ENCODE assay signal across 13 cellular contexts in genomic region chr6:74534485-74535211, GRCh38.
DNase-seq lines count a peak whose midpoint lies in the region; ATAC-seq, FAIRE-seq and TF ChIP-seq lines count a peak whose summit lies in the region.
"Had no signal": no experiment of that assay in that cellular context is flagged by ENCODE, and none has a peak within 500 bp of the region (broad histone marks: within the 10 kb centered on the region; RNA-seq: fewer than 3 reads in every experiment).

No MANE protein-coding gene starts in this region.

- no peak overlapping the region for H3K9ac ChIP-seq in mammary epithelial cell (ENCODE audit: insufficient read depth, low read length)

- TF ChIP-seq CTCF in right atrium auricular region (IDR thresholded peaks at IDR 0.05) (no peak), mammary epithelial cell (conservative IDR thresholded peaks at IDR 0.05 in 1 of 2, IDR thresholded peaks at IDR 0.05 in 1 of 2; ENCODE audit: extremely low read depth in 1 of 2, insufficient read depth in 1 of 2, low read depth in 1 of 2, low read length in 2 of 2) (no peak), PC-9 (conservative IDR thresholded peaks at IDR 0.05) (no peak)

- H3F3A ChIP-seq in PC-9 (ENCODE audit: insufficient read depth, low read depth): no peaks in the 10 kb centered on the region

- H3K9me3 ChIP-seq in right atrium auricular region (peaks cover 0 to 13% of the 10 kb centered on the region in 2 donors), mammary epithelial cell (replicated peaks; ENCODE audit: insufficient read depth, low read length) (no peaks in the 10 kb centered on the region), PC-9 (ENCODE audit: insufficient read depth, low read depth) (no peaks in the 10 kb centered on the region)
- H3K9me3 ChIP-seq: lower lobe of right lung had no signal

- TF ChIP-seq POLR2A in GM12892 (IDR thresholded peaks at IDR 0.05; ENCODE audit: low read depth, low read length): no peak

- intact Hi-C loops in Right ventricle myocardium superior (cut with DNase I): no loop called here
- intact Hi-C loops in mammary epithelial cell (cut with micrococcal nuclease): no loop called here
- intact Hi-C loops in PC-9 (cut with micrococcal nuclease; ENCODE audit: unreplicated experiment): no loop called here

- no peaks in the 10 kb centered on the region for H3K9me2 ChIP-seq in PC-9 (ENCODE audit: insufficient read depth)

- no peak for FAIRE-seq in GM12892 (lab: Jason Lieb, UNC)
- FAIRE-seq: urothelium cell line had no signal

- no peaks in the 10 kb centered on the region for H3K27me3 ChIP-seq in right atrium auricular region
- H3K27me3 ChIP-seq in mammary epithelial cell (ENCODE audit: insufficient read depth, low read length): no peaks in the 10 kb centered on the region
- no peaks in the 10 kb centered on the region for H3K27me3 ChIP-seq in PC-9 (ENCODE audit: insufficient read depth, low read depth)

- in situ Hi-C loops in mammary epithelial cell (cut with MboI; ENCODE audit: low sequenced_read_pairs in 2 of 2): no loop called here

- H3K79me2 ChIP-seq in mammary epithelial cell (ENCODE audit: insufficient read depth, low read length) (no peaks in the 10 kb centered on the region), PC-9 (ENCODE audit: low read depth) (no peaks in the 10 kb centered on the region)

- H2AFZ ChIP-seq in mammary epithelial cell (ENCODE audit: low read depth, low read length): no peak overlapping the region
- no peak overlapping the region for H2AFZ ChIP-seq in PC-9

- WGBS in mammary epithelial cell (ENCODE audit: low coverage, missing lambda C conversion rate): 40% methylated on average over 2 of the region's 2 CpGs

- dilution Hi-C loops in mammary epithelial cell (cut with HindIII; ENCODE audit: low sequenced_read_pairs): no loop called here

- DNase-seq in Right ventricle myocardium superior (no peak), right atrium auricular region (ENCODE audit: low spot score) (no peak), mammary epithelial cell (peak; percentile 3), left kidney (ENCODE audit: low read depth, low spot score) (peak; percentile 86), A172 (ENCODE audit: low spot score) (no peak), NCI-H2196 (lab: John Stamatoyannopoulos, UW; ENCODE audit: unreplicated experiment) (no peak), PC-9 (no peak), GM12892 (ENCODE audit: insufficient read length) (no peak)
- DNase-seq: amygdala; lower lobe of right lung; NK-92 treated with Interleukin-12 subunit alpha and Interleukin-12 subunit beta, amount 100 ng/mL, for 24 hours had no signal

- H3K4me2 ChIP-seq in mammary epithelial cell (ENCODE audit: insufficient read depth, low read depth, low read length) (no peak overlapping the region), PC-9 (no peak overlapping the region)

- no TSS peak for BruUV-seq in mammary epithelial cell (replicated peaks; lab: Mats Ljungman, UMichigan)
- BruUV-seq in PC-9 (replicated peaks; lab: Mats Ljungman, UMichigan): no TSS peak

- no peaks in the 10 kb centered on the region for H3K4me1 ChIP-seq in right atrium auricular region
- H3K4me1 ChIP-seq in mammary epithelial cell (ENCODE audit: insufficient read depth, low read length): no peaks in the 10 kb centered on the region
- no peaks in the 10 kb centered on the region for H3K4me1 ChIP-seq in PC-9 (replicated peaks; ENCODE audit: insufficient read depth)

- H3K4me3 ChIP-seq in right atrium auricular region (no peak overlapping the region), mammary epithelial cell (replicated peaks in 1 of 3; ENCODE audit: insufficient read depth in 1 of 3, low read depth in 2 of 3, low read length in 3 of 3) (no peak overlapping the region), PC-9 (no peak overlapping the region)
- H3K4me3 ChIP-seq: lower lobe of right lung had no signal

- CTCF ChIA-PET in mammary epithelial cell (lab: Charles Lee; ENCODE audit: low non-redundant PET) (no interaction called here), PC-9 (lab: Charles Lee) (no interaction called here)

- H4K20me1 ChIP-seq in mammary epithelial cell (ENCODE audit: insufficient read depth, low read length): no peaks in the 10 kb centered on the region
- H4K20me1 ChIP-seq in PC-9 (ENCODE audit: insufficient read depth): no peaks in the 10 kb centered on the region

- POLR2A ChIA-PET in PC-9 (lab: Charles Lee; ENCODE audit: unreplicated experiment): no interaction called here

- H3K36me3 ChIP-seq in right atrium auricular region (no peaks in the 10 kb centered on the region), mammary epithelial cell (ENCODE audit: insufficient read depth, low read length) (no peaks in the 10 kb centered on the region), PC-9 (ENCODE audit: low read depth) (no peaks in the 10 kb centered on the region)
- H3K36me3 ChIP-seq: lower lobe of right lung had no signal

- peak; percentile 76 for ATAC-seq in Right ventricle myocardium superior (ENCODE audit: poor library complexity)
- ATAC-seq: esophagus mucosa had no signal

- peak overlapping the region in 1 of 2 donors; percentile 72 for H3K27ac ChIP-seq in right atrium auricular region
- no peak overlapping the region for H3K27ac ChIP-seq in mammary epithelial cell (ENCODE audit: insufficient read depth, low read depth, low read length)
- no peak overlapping the region for H3K27ac ChIP-seq in PC-9
- H3K27ac ChIP-seq: lower lobe of right lung had no signal

Comparison
In these comparisons a context has a peak if more than half of its experiments do, and no peak if none do; other contexts are left out.
1. DNase-seq: peak in mammary epithelial cell (single experiment) and left kidney (single experiment); none in Right ventricle myocardium superior (single experiment), right atrium auricular region (single experiment), A172 (single experiment), NCI-H2196 (single experiment), PC-9 (0 of 2) and GM12892 (single experiment).